ENCODE assay signal across 21 cellular contexts in genomic region chr10:96764345-96764744, GRCh38. TPM values are rescaled to one million over a fixed set of nuclear protein-coding genes. Genes with fewer than 3 reads are reported as not detected.
DNase-seq lines count a peak whose midpoint lies in the region; ATAC-seq and TF ChIP-seq lines count a peak whose summit lies in the region.
"Had no signal": no experiment of that assay in that cellular context is flagged by ENCODE, and none has a peak within 500 bp of the region (broad histone marks: within the 10 kb centered on the region; RNA-seq: fewer than 3 reads in every experiment).

No MANE protein-coding gene starts in this region.

- H3K27me3 Mint-ChIP-seq in activated B cell treated with CpG ODN at 0.5 μM for 24 hours (no peaks in the 10 kb centered on the region), endodermal cell (ENCODE audit: insufficient read depth) (no peaks in the 10 kb centered on the region)

- H3K27me3 ChIP-seq in BLaER1 treated with 17β-estradiol and CSF1 and Interleukin-3, amounts not matched to agents 10 nM and 100 nM, result no peaks in the 10 kb centered on the region
- H3K27me3 ChIP-seq in ascending aorta (no peaks in the 10 kb centered on the region), endodermal cell (ENCODE audit: control insufficient read depth, insufficient read depth, low read length, poor library complexity, severe bottlenecking) (no peaks in the 10 kb centered on the region), aorta (ENCODE audit: control insufficient read depth in 1 of 2, insufficient read depth in 2 of 2, low read length in 1 of 2) (no peaks in the 10 kb centered on the region)
- H3K27me3 ChIP-seq: adrenal gland, suprapubic skin had no signal

- CTCF ChIA-PET in activated B cell treated with CpG ODN at 0.5 μM for 24 hours (lab: Charles Lee), result interaction anchor here (0.7 to 2.0 kb wide), 16 partner anchors 8 to 446 kb away, joined by 3 to 12 read pairs (median 4); no protein-coding TSS in a partner anchor

- 88 to 92% methylated on average over 3 to 4 of the region's 4 CpGs for WGBS in endodermal cell (ENCODE audit: insufficient coverage in 1 of 2, insufficient read length in 1 of 2), 2 experiments
- WGBS in aorta, 2 donors, result 71% methylated on average over 4 of the region's 4 CpGs

- H3K36me3 Mint-ChIP-seq in activated B cell treated with CpG ODN at 0.5 μM for 24 hours (ENCODE audit: low read depth) (no peaks in the 10 kb centered on the region), endodermal cell (ENCODE audit: low read depth) (no peaks in the 10 kb centered on the region)
- H3K36me3 Mint-ChIP-seq: T-cell had no signal

- no peak overlapping the region; a peak in 1 of 20 replicates for H3K4me3 ChIP-seq in BLaER1 treated with 17β-estradiol and CSF1 and Interleukin-3, amounts not matched to agents 10 nM and 100 nM
- no peak overlapping the region for H3K4me3 ChIP-seq in ascending aorta
- no peak overlapping the region for H3K4me3 ChIP-seq in endodermal cell (ENCODE audit: low read length)
- H3K4me3 ChIP-seq in aorta (ENCODE audit: low read length in 2 of 2), result no peak overlapping the region
- H3K4me3 ChIP-seq: adrenal gland, esophagus squamous epithelium, suprapubic skin had no signal

- H3K4me1 ChIP-seq in BLaER1 treated with 17β-estradiol and CSF1 and Interleukin-3, amounts not matched to agents 10 nM and 100 nM, result peaks cover 35 to 71% (median 66%) of the 10 kb centered on the region in 10 experiments
- H3K4me1 ChIP-seq in ascending aorta, result no peaks in the 10 kb centered on the region
- no peaks in the 10 kb centered on the region for H3K4me1 ChIP-seq in endodermal cell (ENCODE audit: control insufficient read depth, insufficient read depth, low read length)
- no peaks in the 10 kb centered on the region for H3K4me1 ChIP-seq in aorta (ENCODE audit: control insufficient read depth in 1 of 2, insufficient read depth in 2 of 2, low read length in 2 of 2)
- H3K4me1 ChIP-seq: adrenal gland, esophagus squamous epithelium, parathyroid adenoma, suprapubic skin had no signal

- intact Hi-C loops in activated B cell treated with CpG ODN at 0.5 μM for 24 hours (cut with micrococcal nuclease), result loop anchor here (1.0 to 2.0 kb wide), 3 partner anchors 16 to 146 kb away; partner anchors contain the start of gene PIK3AP1
- intact Hi-C loops in ascending aorta (cut with DNase I), result loop anchor here (2.0 kb wide), 1 partner anchor 66 kb away; no protein-coding TSS in a partner anchor
- intact Hi-C loops in aorta (cut with DNase I), result no loop called here

- H3K36me3 ChIP-seq in BLaER1 treated with 17β-estradiol and CSF1 and Interleukin-3, amounts not matched to agents 10 nM and 100 nM, result peaks cover 0 to 46% (median 23%) of the 10 kb centered on the region in 11 experiments; a peak in 14 of 22 replicates
- H3K36me3 ChIP-seq in ascending aorta, result no peaks in the 10 kb centered on the region
- H3K36me3 ChIP-seq in endodermal cell (ENCODE audit: control insufficient read depth, insufficient read depth, low read length), result no peaks in the 10 kb centered on the region
- no peaks in the 10 kb centered on the region for H3K36me3 ChIP-seq in aorta (ENCODE audit: control insufficient read depth in 1 of 2, insufficient read depth in 2 of 2, low read length in 1 of 2)
- H3K36me3 ChIP-seq: adrenal gland, esophagus squamous epithelium, suprapubic skin had no signal

- H3K9ac ChIP-seq in BLaER1 treated with 17β-estradiol and CSF1 and Interleukin-3, amounts not matched to agents 10 nM and 100 nM, result peak overlapping the region in 9 of 11 experiments; percentile 1 to 79 (median 59); a peak in 15 of 22 replicates
- no peak overlapping the region for H3K9ac ChIP-seq in endodermal cell (ENCODE audit: extremely low read depth, low read length, poor library complexity, severe bottlenecking)
- H3K9ac ChIP-seq: parathyroid adenoma had no signal

- POLR2A ChIA-PET in activated B cell treated with CpG ODN at 0.5 μM for 24 hours (lab: Charles Lee), result interaction anchor here (0.7 to 1.5 kb wide), 11 partner anchors 8 to 123 kb away, joined by 3 to 10 read pairs (median 5); partner anchors contain the start of gene PIK3AP1

- DNase-seq in NOMO-1 (lab: John Stamatoyannopoulos, UW; ENCODE audit: unreplicated experiment in 2 of 2), result peak; percentile 53 to 77
- DNase-seq in activated B cell treated with CpG ODN at 0.5 μM for 24 hours, result no peak
- no peak for DNase-seq in ascending aorta (ENCODE audit: low spot score in 2 of 2)
- no peak for DNase-seq in endodermal cell
- DNase-seq in DMS153 (lab: John Stamatoyannopoulos, UW), result no peak
- no peak for DNase-seq in aorta
- DNase-seq: ACHN; adrenal gland; EL; esophagus squamous epithelium; glutamatergic neuron; H9; NCI-H748 treated with DMSO at 0.1 percent for 48 hours; stimulated activated CD4-positive, alpha-beta T cell treated with anti-CD3 and anti-CD28 coated beads, Interleukin-2, amount 100 ng/mL, for 48 hours; T-cell had no signal

- ATAC-seq in GM19395 (IDR thresholded peaks at IDR 0.05; ENCODE audit: unreplicated experiment) (peak; percentile 64), activated B cell treated with CpG ODN at 0.5 μM for 24 hours (ENCODE audit: low read depth) (peak; percentile 89), aorta (ENCODE audit: low FRiP score) (no peak)
- ATAC-seq: T-cell had no signal

- H3K9me3 Mint-ChIP-seq in activated B cell treated with CpG ODN at 0.5 μM for 24 hours (no peaks in the 10 kb centered on the region), endodermal cell (peaks cover 7% of the 10 kb centered on the region)
- H3K9me3 Mint-ChIP-seq: activated T-helper 2 cell treated with anti-CD3 and anti-CD28 coated beads, Interferon-gamma antibody, Interleukin-2, Interleukin-4, amounts not matched to agents 10 μg/mL and 5 μg/mL and 100 μg/mL, durations not matched to agents 14 hours and 24 hours and 36 hours; T-cell had no signal

- TF ChIP-seq CTCF in activated B cell treated with CpG ODN at 0.5 μM for 24 hours (IDR thresholded peaks at IDR 0.05), result no peak
- TF ChIP-seq CTCF in ascending aorta (IDR thresholded peaks at IDR 0.05), result no peak
- no peak for TF ChIP-seq CTCF in endodermal cell (conservative IDR thresholded peaks at IDR 0.05)

- H3K4me1 Mint-ChIP-seq in activated B cell treated with CpG ODN at 0.5 μM for 24 hours, result peaks cover 47% of the 10 kb centered on the region
- H3K4me1 Mint-ChIP-seq in endodermal cell, result peaks cover 4% of the 10 kb centered on the region
- H3K4me1 Mint-ChIP-seq: H9 had no signal

- H3K27ac Mint-ChIP-seq in activated B cell treated with CpG ODN at 0.5 μM for 24 hours (peak overlapping the region; percentile 82), endodermal cell (no peak overlapping the region)
- H3K27ac Mint-ChIP-seq: activated T-helper 2 cell treated with anti-CD3 and anti-CD28 coated beads, Interferon-gamma antibody, Interleukin-2, Interleukin-4, amounts not matched to agents 10 μg/mL and 5 μg/mL and 100 μg/mL, durations not matched to agents 14 hours and 24 hours and 36 hours; H9; T-cell had no signal

- H3K4me3 Mint-ChIP-seq in activated B cell treated with CpG ODN at 0.5 μM for 24 hours, result peak overlapping the region; percentile 48
- no peak overlapping the region for H3K4me3 Mint-ChIP-seq in endodermal cell
- H3K4me3 Mint-ChIP-seq: H9, T-cell had no signal

- H4K20me1 ChIP-seq in BLaER1 treated with 17β-estradiol and CSF1 and Interleukin-3, amounts not matched to agents 10 nM and 100 nM, result peaks cover 0 to 15% (median 0%) of the 10 kb centered on the region in 11 experiments; a peak in 3 of 22 replicates

- H3K4me2 ChIP-seq in BLaER1 treated with 17β-estradiol and CSF1 and Interleukin-3, amounts not matched to agents 10 nM and 100 nM, result peak overlapping the region; percentile 71 to 89 (median 82)

- H3K9me3 ChIP-seq in BLaER1 treated with 17β-estradiol and CSF1 and Interleukin-3, amounts not matched to agents 10 nM and 100 nM (replicated peaks in 1 of 11), result peaks cover 0 to 50% (median 28%) of the 10 kb centered on the region in 11 experiments; a peak in 19 of 22 replicates
- H3K9me3 ChIP-seq in ascending aorta (no peaks in the 10 kb centered on the region), endodermal cell (ENCODE audit: control insufficient read depth, low read length) (no peaks in the 10 kb centered on the region), aorta (ENCODE audit: control insufficient read depth, low read length) (no peaks in the 10 kb centered on the region)
- H3K9me3 ChIP-seq: adrenal gland, esophagus squamous epithelium, suprapubic skin had no signal

- H3K27ac ChIP-seq in BLaER1 treated with 17β-estradiol and CSF1 and Interleukin-3, amounts not matched to agents 10 nM and 100 nM, result peak overlapping the region in 10 of 11 experiments; percentile 26 to 91 (median 74); a peak in 18 of 22 replicates
- H3K27ac ChIP-seq in ascending aorta, result no peak overlapping the region
- H3K27ac ChIP-seq in endodermal cell (ENCODE audit: low read depth, low read length), result no peak overlapping the region
- H3K27ac ChIP-seq in aorta (ENCODE audit: low read depth in 1 of 2, low read length in 2 of 2), result no peak overlapping the region
- H3K27ac ChIP-seq: adrenal gland, esophagus squamous epithelium, parathyroid adenoma, RWPE1, suprapubic skin had no signal

RNA-seq across cellular contexts. Expression of gene PIK3AP1, which starts 44.0 kb away (rescaled TPM):
- 156 and 157 TPM in 2 replicates for total RNA-seq in activated B cell treated with CpG ODN at 0.5 μM for 24 hours
- total RNA-seq in ascending aorta, result 5.9 TPM
- total RNA-seq in endodermal cell, result 1 to 10 TPM; 1.3 to 5.2 TPM
- 0.75 TPM for polyA plus RNA-seq in endodermal cell (2013, experiment 1 of 2)
- polyA plus RNA-seq in endodermal cell (2013, experiment 2 of 2), result 0.87 TPM
- total RNA-seq in aorta, result 10 to 100 TPM; 10.1 to 23.4 TPM
- polyA plus RNA-seq in aorta, result 10 to 100 TPM in 1 of 2 donors, 1 to 10 TPM in 1; 1.9 to 13.8 TPM

Comparison
In these comparisons a context has a peak if more than half of its experiments do, and no peak if none do; other contexts are left out.
1. H3K27ac ChIP-seq: peak in BLaER1 treated with 17β-estradiol and CSF1 and Interleukin-3, amounts not matched to agents 10 nM and 100 nM (10 of 11); none in ascending aorta (0 of 2), endodermal cell (single experiment) and aorta (0 of 2).
2. DNase-seq: peak in NOMO-1 (2 of 2); none in activated B cell treated with CpG ODN at 0.5 μM for 24 hours (single experiment), ascending aorta (0 of 2), endodermal cell (single experiment), DMS153 (single experiment) and aorta (0 of 2).
3. intact Hi-C loops: an anchor here in activated B cell treated with CpG ODN at 0.5 μM for 24 hours (1.0 to 2.0 kb wide) and ascending aorta (2.0 kb wide); none called in aorta.